Comparison of ENCODE assay signal across 1 cellular context in the genomic region with DNA sequence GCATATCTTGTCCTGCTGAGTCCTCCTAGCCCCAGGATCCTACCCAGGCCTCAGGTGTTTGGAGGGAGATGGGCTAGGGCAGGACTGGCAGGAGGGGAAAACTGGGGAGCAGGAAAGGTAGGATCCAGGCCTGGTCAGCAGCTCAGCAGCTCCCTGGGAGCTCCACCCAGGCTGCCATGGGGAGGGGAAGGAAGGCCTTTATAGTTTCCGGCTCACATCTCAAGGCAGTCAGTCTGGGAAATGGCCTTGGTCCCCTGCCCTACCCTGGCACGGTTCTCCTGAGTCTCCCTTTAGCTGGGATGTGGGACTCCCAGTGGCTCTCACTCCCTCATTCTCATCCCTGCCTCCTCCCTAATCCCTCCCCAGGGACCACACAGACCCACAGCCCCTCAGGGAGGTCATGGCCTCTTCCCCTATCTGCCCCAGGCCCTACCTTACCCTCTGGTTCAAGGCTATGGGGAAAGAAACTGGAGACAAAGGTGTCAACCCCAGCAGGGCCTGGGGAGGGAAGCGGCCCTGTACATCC.
TF ChIP-seq lines count a peak whose summit lies in the region.

No MANE protein-coding gene starts in this region.

TF ChIP-seq in A549, 52 proteins besides CTCF, POLR2A, EP300 and RAD21:
- TF ChIP-seq MAZ (IDR thresholded peaks at IDR 0.05; ENCODE audit: borderline replicate concordance, low read depth, low read length) (no peak), KDM5A (IDR thresholded peaks at IDR 0.05) (no peak), EHF (CRISPR knock-in tag; IDR thresholded peaks at IDR 0.05) (no peak), SREBF2 (IDR thresholded peaks at IDR 0.05) (no peak), RARB (CRISPR knock-in tag; IDR thresholded peaks at IDR 0.05) (no peak), KDM1A (IDR thresholded peaks at IDR 0.05; ENCODE audit: low read depth) (no peak)
